Comparison of ENCODE assay signal across 21 cellular contexts in genomic region chr6:136696783-136697364, GRCh38.
DNase-seq lines count a peak whose midpoint lies in the region; ATAC-seq, FAIRE-seq and TF ChIP-seq lines count a peak whose summit lies in the region.
"Had no signal": no experiment of that assay in that cellular context is flagged by ENCODE, and none has a peak within 500 bp of the region (broad histone marks: within the 10 kb centered on the region; RNA-seq: fewer than 3 reads in every experiment).

No MANE protein-coding gene starts in this region.

- H3K4me1 ChIP-seq in MM.1S (ENCODE audit: low read length) (peaks cover 17% of the 10 kb centered on the region), keratinocyte (ENCODE audit: control insufficient read depth, extremely low read depth, insufficient read depth, low read length) (peaks cover 24% of the 10 kb centered on the region), A673 (ENCODE audit: insufficient read depth, low read length, poor library complexity, severe bottlenecking) (no peaks in the 10 kb centered on the region)

- H3K27me3 ChIP-seq in MM.1S (replicated peaks; ENCODE audit: insufficient read depth, low read length) (no peaks in the 10 kb centered on the region), keratinocyte (ENCODE audit: control insufficient read depth, extremely low read depth, insufficient read depth, low read length) (no peaks in the 10 kb centered on the region), A673 (replicated peaks; ENCODE audit: insufficient read depth, low read depth, low read length, poor library complexity) (peaks cover 8% of the 10 kb centered on the region)
- H3K27me3 ChIP-seq: dorsolateral prefrontal cortex, neural progenitor cell had no signal

- H3K27ac ChIP-seq in MM.1S (ENCODE audit: low read length) (no peak overlapping the region; the same call in 1 of the 2 replicates), VCaP (peak overlapping the region; percentile 58), keratinocyte (ENCODE audit: control insufficient read depth, insufficient read depth, low read length) (peak overlapping the region; percentile 49), A673 (ENCODE audit: low read depth, low read length, poor library complexity, severe bottlenecking) (no peak overlapping the region)
- H3K27ac ChIP-seq: dorsolateral prefrontal cortex, neural progenitor cell had no signal

- H3K9me3 ChIP-seq in MM.1S (replicated peaks; ENCODE audit: insufficient read depth, low read length) = no peaks in the 10 kb centered on the region
- no peaks in the 10 kb centered on the region for H3K9me3 ChIP-seq in keratinocyte (ENCODE audit: control insufficient read depth, low read depth, low read length)
- no peaks in the 10 kb centered on the region for H3K9me3 ChIP-seq in A673 (ENCODE audit: low read depth, low read length, poor library complexity, severe bottlenecking)
- H3K9me3 ChIP-seq: mucosa of descending colon had no signal

- CTCF ChIA-PET in A673 (lab: Charles Lee) = no interaction called here

- H3K36me3 ChIP-seq in MM.1S (replicated peaks; ENCODE audit: insufficient read depth, low read length) (no peaks in the 10 kb centered on the region), keratinocyte (ENCODE audit: control insufficient read depth in 2 of 2, extremely low read depth in 1 of 2, insufficient read depth in 2 of 2, low read length in 2 of 2) (peaks cover 0 to 3% of the 10 kb centered on the region in 2 experiments), A673 (ENCODE audit: insufficient read depth, low read length, poor library complexity, severe bottlenecking) (no peaks in the 10 kb centered on the region)
- H3K36me3 ChIP-seq: neural progenitor cell had no signal

- POLR2A ChIA-PET in A673 (lab: Charles Lee; ENCODE audit: low non-redundant PET) = no interaction called here

- BruUV-seq in A673 (replicated peaks; lab: Mats Ljungman, UMichigan) = no TSS peak

- no peaks in the 10 kb centered on the region for H3K9me2 ChIP-seq in MM.1S (replicated peaks; ENCODE audit: insufficient read depth, low read length)

- H3F3A ChIP-seq in MM.1S (ENCODE audit: insufficient read depth, low read length) = peaks cover 13% of the 10 kb centered on the region; the same call in 1 of the 2 replicates

- TF ChIP-seq CTCF in MM.1S (IDR thresholded peaks at IDR 0.05; ENCODE audit: low read length) (no peak), VCaP (conservative IDR thresholded peaks at IDR 0.05) (no peak), keratinocyte (optimal IDR thresholded peaks at IDR 0.05 in 1 of 3, IDR thresholded peaks at IDR 0.05 in 1 of 3, conservative IDR thresholded peaks at IDR 0.05 in 1 of 3; ENCODE audit: extremely low read depth in 1 of 3, insufficient read depth in 2 of 3, low read length in 3 of 3) (no peak), A673 (conservative IDR thresholded peaks at IDR 0.05; ENCODE audit: low read depth, low read length) (no peak)

- peak; percentile 71 for FAIRE-seq in keratinocyte (lab: Jason Lieb, UNC)
- FAIRE-seq: GM18507 had no signal

- DNase-seq in DMS153 (lab: John Stamatoyannopoulos, UW) (peak; percentile 30), MM.1S (peak; percentile 68), keratinocyte (ENCODE audit: low read depth, low spot score) (no peak), middle frontal gyrus (ENCODE audit: extremely low spot score, low spot score) (no peak), GF-D8 (lab: John Stamatoyannopoulos, UW) (no peak), Right ventricle myocardium inferior (ENCODE audit: missing footprints) (no peak), A673 (ENCODE audit: low spot score) (no peak)
- DNase-seq: activated CD4-positive, alpha-beta T cell treated with anti-CD3 and anti-CD28 coated beads, Interleukin-2, amount 10 ng/mL, durations not matched to agents 7 days and 5 days; activated CD8-positive, alpha-beta memory T cell treated with anti-CD3 and anti-CD28 coated beads, Interleukin-2, amount 50 U/mL, for 4 hours; activated effector memory CD4-positive, alpha-beta T cell treated with Interleukin-2 at 50 U/mL for 16 hours; DND-41; dorsolateral prefrontal cortex; erythroblast; left cardiac atrium; mucosa of descending colon; stimulated activated CD4-positive, alpha-beta T cell treated with anti-CD3 and anti-CD28 coated beads, Interleukin-4, amount 100 ng/mL, for 4 hours; substantia nigra had no signal

- H3K4me3 ChIP-seq in MM.1S (ENCODE audit: low read length) (no peak overlapping the region), keratinocyte (ENCODE audit: control insufficient read depth in 2 of 3, extremely low read depth in 1 of 3, insufficient read depth in 2 of 3, low read depth in 1 of 3, low read length in 3 of 3) (peak overlapping the region in 2 of 3 experiments; percentile 7 to 36), A673 (ENCODE audit: low read depth, low read length, poor library complexity, severe bottlenecking) (no peak overlapping the region)
- H3K4me3 ChIP-seq: dorsolateral prefrontal cortex, mucosa of descending colon, neural progenitor cell, smooth muscle cell had no signal

- H3K79me2 ChIP-seq in MM.1S (ENCODE audit: low read length) = no peaks in the 10 kb centered on the region
- H3K79me2 ChIP-seq in keratinocyte (ENCODE audit: control insufficient read depth, insufficient read depth, low read length) = no peaks in the 10 kb centered on the region

- H2AFZ ChIP-seq in MM.1S (ENCODE audit: low read length) (no peak overlapping the region), keratinocyte (ENCODE audit: control insufficient read depth, low read length) (no peak overlapping the region)
- H2AFZ ChIP-seq: neural progenitor cell had no signal

- no peaks in the 10 kb centered on the region for H3K9me1 ChIP-seq in keratinocyte (ENCODE audit: control insufficient read depth, extremely low read depth, insufficient read depth, low read length)

- H3K9ac ChIP-seq in MM.1S (ENCODE audit: low read length) = no peak overlapping the region
- no peak overlapping the region for H3K9ac ChIP-seq in keratinocyte (ENCODE audit: control insufficient read depth, extremely low read depth, insufficient read depth, low read length)
- H3K9ac ChIP-seq: neural progenitor cell had no signal

- dilution Hi-C loops in keratinocyte (cut with MboI; ENCODE audit: extremely low pct_ligation_motif_present, low sequenced_read_pairs) = no loop called here

- H4K20me1 ChIP-seq in MM.1S (ENCODE audit: insufficient read depth, low read length) (no peaks in the 10 kb centered on the region), keratinocyte (ENCODE audit: control insufficient read depth, extremely low read depth, insufficient read depth, low read length) (no peaks in the 10 kb centered on the region)

- H3K4me2 ChIP-seq in MM.1S (ENCODE audit: low read depth, low read length) (peak overlapping the region; percentile 52), keratinocyte (ENCODE audit: control insufficient read depth, extremely low read depth, insufficient read depth, low read depth, low read length) (peak overlapping the region; percentile 79)
- H3K4me2 ChIP-seq: neural progenitor cell, smooth muscle cell had no signal

- intact Hi-C loops in Right ventricle myocardium inferior (cut with DNase I) = no loop called here
- intact Hi-C loops in A673 (cut with micrococcal nuclease; ENCODE audit: unreplicated experiment) = no loop called here

- ATAC-seq in Right ventricle myocardium inferior = no peak
- ATAC-seq: left cardiac atrium had no signal

Comparison
In these comparisons a context has a peak if more than half of its experiments do, and no peak if none do; other contexts are left out.
1. DNase-seq: peak in DMS153 (single experiment) and MM.1S (single experiment); none in keratinocyte (single experiment), middle frontal gyrus (single experiment), GF-D8 (single experiment), Right ventricle myocardium inferior (single experiment) and A673 (single experiment).
2. H3K27ac ChIP-seq: peak in VCaP (single experiment) and keratinocyte (single experiment); none in MM.1S (single experiment) and A673 (single experiment).
3. H3K4me3 ChIP-seq: peak in keratinocyte (2 of 3); none in MM.1S (single experiment) and A673 (single experiment).